In the genomic region with DNA sequence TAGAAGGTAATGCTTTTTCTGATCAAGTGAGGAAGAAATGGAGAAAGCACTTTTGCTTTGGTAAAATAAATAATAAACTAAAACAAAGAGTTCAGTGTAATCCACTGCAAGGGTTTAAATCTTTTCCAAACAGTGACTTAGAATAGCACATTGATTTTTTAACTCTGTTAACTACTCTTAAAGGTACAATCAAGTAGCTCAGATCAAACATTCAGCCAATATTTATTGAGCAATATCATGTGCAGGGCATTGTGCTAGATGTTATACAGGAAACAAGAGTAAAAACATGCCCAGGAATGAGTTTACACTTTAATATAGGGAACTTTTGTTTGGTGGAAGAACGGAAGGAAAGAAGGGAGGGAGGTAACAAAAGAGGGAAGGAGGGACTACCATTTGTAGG, we compare ENCODE assay signal across 30 cellular contexts.
"Had no signal": no experiment of that assay in that cellular context is flagged by ENCODE, and none has a peak within 500 bp of the region (broad histone marks: within the 10 kb centered on the region; RNA-seq: fewer than 3 reads in every experiment).

No MANE protein-coding gene starts in this region.

- DNase-seq: naive thymus-derived CD4-positive, alpha-beta T cell; nephron progenitor cell; nucleus accumbens; pancreas; psoas muscle; right cardiac atrium; spleen; stimulated activated CD4-positive, alpha-beta T cell treated with anti-CD3 and anti-CD28 coated beads, Interleukin-12 subunit alpha, Interleukin-12 subunit beta, amount 100 ng/mL, for 4 hours; stimulated activated CD4-positive, alpha-beta T cell treated with anti-CD3 and anti-CD28 coated beads, Interleukin-1b, Interleukin-23, amount 100 ng/mL, for 48 hours; stimulated activated CD4-positive, alpha-beta T cell treated with anti-CD3 and anti-CD28 coated beads, Interleukin-4, amount 100 ng/mL, for 1 hour; stimulated activated CD4-positive, alpha-beta T cell treated with anti-CD3 and anti-CD28 coated beads, Interleukin-4, amount 100 ng/mL, for 4 hours; stimulated activated CD8-positive, alpha-beta memory T cell treated with anti-CD3 and anti-CD28 coated beads, Interleukin-4, amount 100 ng/mL, for 48 hours; stimulated activated naive CD4-positive, alpha-beta T cell; stimulated activated naive CD8-positive, alpha-beta T cell treated with anti-CD3 and anti-CD28 coated beads, Interleukin-15, amount 100 ng/mL, for 72 hours; stimulated activated naive CD8-positive, alpha-beta T cell treated with anti-CD3 and anti-CD28 coated beads, Interleukin-15, Interleukin-2, amounts not matched to agents 100 U/mL and 50 U/mL, for 24 hours; substantia nigra; testis; tibial artery; transverse colon; upper lobe of right lung; uterus had no signal

- H3K27ac ChIP-seq: neutrophil, pancreas, psoas muscle, skin epidermis, spleen, suprapubic skin, testis, tibial artery, transverse colon, upper lobe of right lung, uterus had no signal

- FAIRE-seq: pancreas had no signal

- H3K27me3 Mint-ChIP-seq: naive thymus-derived CD4-positive, alpha-beta T cell; stimulated activated memory B cell treated with anti-CD40 and anti-IgM and Interleukin-4, amounts not matched to agents 10 μg/mL and 1 μg/mL and 100 μg/mL, for 72 hours; stimulated activated naive CD8-positive, alpha-beta T cell treated with anti-CD3 and anti-CD28 coated beads, Interleukin-15, amount 100 ng/mL, for 72 hours; type B pancreatic cell had no signal

- H3K27me3 ChIP-seq: neutrophil, pancreas, spleen, suprapubic skin, testis, tibial artery, transverse colon, upper lobe of right lung, uterus had no signal

- H3K36me3 ChIP-seq: neutrophil, pancreas, spleen, suprapubic skin, tibial artery, transverse colon, upper lobe of right lung, uterus had no signal

- H3K4me2 ChIP-seq: smooth muscle cell had no signal

- H3K4me1 ChIP-seq: psoas muscle, spleen, suprapubic skin, testis, tibial artery, transverse colon, upper lobe of right lung, uterus had no signal

- ATAC-seq: naive thymus-derived CD4-positive, alpha-beta T cell; natural killer cell treated with Interleukin-12 subunit alpha and Interleukin-12 subunit beta and Interleukin-15 and Interleukin-18, amount 100 ng/mL, for 72 hours; psoas muscle; right cardiac atrium; sciatic nerve; stimulated activated memory B cell treated with anti-CD40 and anti-IgM and Interleukin-4, amounts not matched to agents 10 μg/mL and 1 μg/mL and 100 μg/mL, for 72 hours; stimulated activated naive CD8-positive, alpha-beta T cell treated with anti-CD3 and anti-CD28 coated beads, Interleukin-15, amount 100 ng/mL, for 72 hours; stimulated activated naive CD8-positive, alpha-beta T cell treated with anti-CD3 and anti-CD28 coated beads, Interleukin-15, Interleukin-2, amounts not matched to agents 100 U/mL and 50 U/mL, for 24 hours; upper lobe of right lung had no signal

- H3K27ac Mint-ChIP-seq: naive thymus-derived CD4-positive, alpha-beta T cell; natural killer cell treated with Interleukin-12 subunit alpha and Interleukin-12 subunit beta and Interleukin-15 and Interleukin-18, amount 100 ng/mL, for 72 hours; nephron progenitor cell; stimulated activated memory B cell treated with anti-CD40 and anti-IgM and Interleukin-4, amounts not matched to agents 10 μg/mL and 1 μg/mL and 100 μg/mL, for 72 hours; stimulated activated naive CD8-positive, alpha-beta T cell treated with anti-CD3 and anti-CD28 coated beads, Interleukin-15, amount 100 ng/mL, for 72 hours; type B pancreatic cell had no signal

- H3K4me3 Mint-ChIP-seq: naive thymus-derived CD4-positive, alpha-beta T cell; natural killer cell treated with Interleukin-12 subunit alpha and Interleukin-12 subunit beta and Interleukin-15 and Interleukin-18, amount 100 ng/mL, for 72 hours; nephron progenitor cell; neural crest cell; stimulated activated memory B cell treated with anti-CD40 and anti-IgM and Interleukin-4, amounts not matched to agents 10 μg/mL and 1 μg/mL and 100 μg/mL, for 72 hours; stimulated activated naive CD8-positive, alpha-beta T cell treated with anti-CD3 and anti-CD28 coated beads, Interleukin-15, amount 100 ng/mL, for 72 hours; type B pancreatic cell had no signal

- H3K9me3 Mint-ChIP-seq: natural killer cell treated with Interleukin-12 subunit alpha and Interleukin-12 subunit beta and Interleukin-15 and Interleukin-18, amount 100 ng/mL, for 72 hours; stimulated activated memory B cell treated with anti-CD40 and anti-IgM and Interleukin-4, amounts not matched to agents 10 μg/mL and 1 μg/mL and 100 μg/mL, for 72 hours; stimulated activated naive CD8-positive, alpha-beta T cell treated with anti-CD3 and anti-CD28 coated beads, Interleukin-15, amount 100 ng/mL, for 72 hours; type B pancreatic cell had no signal

- H3K4me3 ChIP-seq: pancreas, psoas muscle, skin epidermis, smooth muscle cell, spleen, suprapubic skin, testis, tibial artery, transverse colon, upper lobe of right lung, uterus had no signal

- H3K4me1 Mint-ChIP-seq: naive thymus-derived CD4-positive, alpha-beta T cell; nephron progenitor cell; stimulated activated memory B cell treated with anti-CD40 and anti-IgM and Interleukin-4, amounts not matched to agents 10 μg/mL and 1 μg/mL and 100 μg/mL, for 72 hours; stimulated activated naive CD8-positive, alpha-beta T cell treated with anti-CD3 and anti-CD28 coated beads, Interleukin-15, amount 100 ng/mL, for 72 hours had no signal

- H3K9me3 ChIP-seq: neutrophil, pancreas, psoas muscle, spleen, suprapubic skin, testis, tibial artery, transverse colon, upper lobe of right lung, uterus had no signal

- H3K36me3 Mint-ChIP-seq: naive thymus-derived CD4-positive, alpha-beta T cell; natural killer cell treated with Interleukin-12 subunit alpha and Interleukin-12 subunit beta and Interleukin-15 and Interleukin-18, amount 100 ng/mL, for 72 hours; stimulated activated memory B cell treated with anti-CD40 and anti-IgM and Interleukin-4, amounts not matched to agents 10 μg/mL and 1 μg/mL and 100 μg/mL, for 72 hours; type B pancreatic cell had no signal
